1 cellular context compared by ENCODE assay signal in the genomic region with DNA sequence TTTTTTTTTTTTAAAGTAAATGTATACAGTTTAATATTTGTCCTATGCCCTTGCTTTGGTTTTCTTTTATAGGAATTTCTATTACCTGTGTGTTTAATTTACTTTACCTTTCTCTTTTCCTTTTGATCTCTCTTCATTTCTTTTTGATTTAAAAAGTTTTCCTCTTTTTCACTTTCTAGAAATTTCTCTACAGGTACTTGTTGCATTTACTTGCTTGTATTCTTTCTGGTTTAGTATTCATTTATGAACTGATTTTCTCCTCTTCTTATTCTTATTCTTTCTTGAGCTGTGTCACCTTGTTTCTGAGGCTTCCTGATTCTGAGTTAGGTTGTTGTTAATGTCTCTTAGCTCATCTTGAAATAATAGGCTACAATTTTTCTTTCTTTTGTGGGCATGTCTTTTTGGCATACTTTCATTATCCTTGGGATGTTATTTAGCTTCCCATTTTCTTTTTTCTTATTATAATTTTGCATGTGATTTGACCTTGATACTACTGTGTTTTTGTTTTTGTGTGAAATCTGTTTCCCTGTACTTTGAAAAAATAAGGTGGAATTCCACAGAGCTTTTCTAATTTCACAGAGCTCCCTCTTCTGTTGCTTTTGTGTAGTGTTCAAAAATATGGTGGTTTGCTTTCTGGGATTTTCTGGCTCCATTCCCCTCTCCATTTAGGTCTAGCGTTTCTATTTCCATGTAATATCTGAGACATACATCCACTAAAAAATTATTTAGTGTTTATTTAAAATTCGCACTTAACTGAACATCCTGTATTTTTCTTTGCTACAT.
TF ChIP-seq lines count a peak whose summit lies in the region.

No MANE protein-coding gene starts in this region.

TF ChIP-seq in K562, 482 proteins besides CTCF, POLR2A, EP300 and RAD21 (continued from another document):
- TF ChIP-seq, protein P1, sequence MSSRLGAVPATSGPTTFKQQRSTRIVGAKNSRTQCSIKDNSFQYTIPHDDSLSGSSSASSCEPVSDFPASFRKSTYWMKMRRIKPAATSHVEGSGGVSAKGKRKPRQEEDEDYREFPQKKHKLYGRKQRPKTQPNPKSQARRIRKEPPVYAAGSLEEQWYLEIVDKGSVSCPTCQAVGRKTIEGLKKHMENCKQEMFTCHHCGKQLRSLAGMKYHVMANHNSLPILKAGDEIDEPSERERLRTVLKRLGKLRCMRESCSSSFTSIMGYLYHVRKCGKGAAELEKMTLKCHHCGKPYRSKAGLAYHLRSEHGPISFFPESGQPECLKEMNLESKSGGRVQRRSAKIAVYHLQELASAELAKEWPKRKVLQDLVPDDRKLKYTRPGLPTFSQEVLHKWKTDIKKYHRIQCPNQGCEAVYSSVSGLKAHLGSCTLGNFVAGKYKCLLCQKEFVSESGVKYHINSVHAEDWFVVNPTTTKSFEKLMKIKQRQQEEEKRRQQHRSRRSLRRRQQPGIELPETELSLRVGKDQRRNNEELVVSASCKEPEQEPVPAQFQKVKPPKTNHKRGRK (tag; IDR thresholded peaks at IDR 0.05) = peak; percentile 51; the same call in 1 of the 2 replicates
- TF ChIP-seq ZNF274 (IDR thresholded peaks at IDR 0.05; ENCODE audit: borderline replicate concordance, low read depth, low read length) = no peak
